ENCODE assay signal across 16 cellular contexts in the genomic region with DNA sequence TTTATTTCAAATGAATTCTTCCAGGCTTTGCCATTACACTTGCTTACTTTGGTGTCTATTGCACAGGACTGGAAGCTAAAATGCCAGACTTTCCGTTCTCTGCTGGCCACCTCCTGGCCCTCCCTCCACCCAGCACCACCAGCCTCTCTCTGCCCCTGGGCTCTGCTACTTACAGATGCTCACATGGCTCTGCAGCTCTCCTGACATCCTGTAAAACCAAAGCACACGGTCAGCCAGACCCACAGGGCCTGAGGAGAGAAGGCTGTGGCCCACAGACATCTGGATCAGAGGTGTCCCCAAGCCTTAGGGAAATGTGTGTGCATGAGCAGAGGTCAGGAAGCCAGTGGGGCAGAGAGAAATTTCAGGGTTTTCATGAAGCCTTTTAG. TPM values are rescaled to one million over a fixed set of nuclear protein-coding genes. Genes with fewer than 3 reads are reported as not detected.
DNase-seq lines count a peak whose midpoint lies in the region; TF ChIP-seq lines count a peak whose summit lies in the region.
"Had no signal": no experiment of that assay in that cellular context is flagged by ENCODE, and none has a peak within 500 bp of the region (broad histone marks: within the 10 kb centered on the region; RNA-seq: fewer than 3 reads in every experiment).

No MANE protein-coding gene starts in this region.

- CTCF ChIA-PET in Calu3 (lab: Charles Lee) = interaction anchor here (1.0 to 1.5 kb wide), 2 partner anchors 168 to 174 kb away, joined by 3 to 5 read pairs; no protein-coding TSS in a partner anchor

- peaks cover 5% of the 10 kb centered on the region for H3K4me1 ChIP-seq in effector memory CD4-positive, alpha-beta T cell (ENCODE audit: control insufficient read depth, insufficient read depth, low read length, poor library complexity, severe bottlenecking)
- H3K4me1 ChIP-seq in endodermal cell (ENCODE audit: control insufficient read depth, insufficient read depth, low read length) (no peaks in the 10 kb centered on the region), spleen (peaks cover 0 to 21% (median 11%) of the 10 kb centered on the region in 6 donors)

- peak overlapping the region; percentile 43 for H3K4me3 ChIP-seq in effector memory CD4-positive, alpha-beta T cell (ENCODE audit: insufficient read depth, low read depth, low read length, poor library complexity, severe bottlenecking)
- H3K4me3 ChIP-seq in endodermal cell (ENCODE audit: low read length) (no peak overlapping the region), spleen (peak overlapping the region in 2 of 8 donors; percentile 32 to 68)
- H3K4me3 ChIP-seq: cardiac muscle cell, lung had no signal

- H3K27me3 ChIP-seq in effector memory CD4-positive, alpha-beta T cell (replicated peaks; ENCODE audit: control insufficient read depth, insufficient read depth, low read length, poor library complexity, severe bottlenecking) = no peaks in the 10 kb centered on the region
- peaks cover 68% of the 10 kb centered on the region for H3K27me3 ChIP-seq in endodermal cell (ENCODE audit: control insufficient read depth, insufficient read depth, low read length, poor library complexity, severe bottlenecking)
- H3K27me3 ChIP-seq in spleen (replicated peaks in 1 of 7) = peaks cover 0 to 71% (median 8%) of the 10 kb centered on the region in 7 donors

- H3K4me3 Mint-ChIP-seq in T-helper 1 cell treated with Interleukin-12 subunit alpha and Interleukin-12 subunit beta and Interleukin-4 antibody, amounts not matched to agents 30 μg/mL and 1 μg/mL, for 36 hours = peak overlapping the region; percentile 82
- H3K4me3 Mint-ChIP-seq in Calu3 (ENCODE audit: low read depth, unreplicated experiment) (peak overlapping the region; percentile 50), endodermal cell (no peak overlapping the region)

- H3K9ac ChIP-seq in endodermal cell (ENCODE audit: extremely low read depth, low read length, poor library complexity, severe bottlenecking) = no peak overlapping the region

- H3K36me3 Mint-ChIP-seq in T-helper 1 cell treated with Interleukin-12 subunit alpha and Interleukin-12 subunit beta and Interleukin-4 antibody, amounts not matched to agents 30 μg/mL and 1 μg/mL, for 36 hours (ENCODE audit: low read depth) = no peaks in the 10 kb centered on the region
- no peaks in the 10 kb centered on the region for H3K36me3 Mint-ChIP-seq in Calu3 (ENCODE audit: insufficient read depth, unreplicated experiment)
- no peaks in the 10 kb centered on the region for H3K36me3 Mint-ChIP-seq in endodermal cell (ENCODE audit: low read depth)
- H3K36me3 Mint-ChIP-seq: stimulated activated naive B cell treated with anti-CD40 and anti-IgM and Interleukin-4, amounts not matched to agents 10 μg/mL and 1 μg/mL and 100 μg/mL, for 72 hours had no signal

- WGBS in endodermal cell (ENCODE audit: insufficient coverage in 1 of 2, insufficient read length in 1 of 2), 2 experiments = 67 to 86% methylated on average over 1 to 2 of the region's 2 CpGs
- WGBS in spleen, 5 donors = 65 to 75% (median 74%) methylated on average over 2 of the region's 2 CpGs

- H3K9me3 Mint-ChIP-seq in T-helper 1 cell treated with Interleukin-12 subunit alpha and Interleukin-12 subunit beta and Interleukin-4 antibody, amounts not matched to agents 30 μg/mL and 1 μg/mL, for 36 hours = no peaks in the 10 kb centered on the region
- H3K9me3 Mint-ChIP-seq in Calu3 (ENCODE audit: low read depth, unreplicated experiment) (no peaks in the 10 kb centered on the region), endodermal cell (no peaks in the 10 kb centered on the region)
- H3K9me3 Mint-ChIP-seq: neural crest cell; stimulated activated naive B cell treated with anti-CD40 and anti-IgM and Interleukin-4, amounts not matched to agents 10 μg/mL and 1 μg/mL and 100 μg/mL, for 72 hours had no signal

- H3K36me3 ChIP-seq in effector memory CD4-positive, alpha-beta T cell (ENCODE audit: control insufficient read depth, insufficient read depth, low read length) = no peaks in the 10 kb centered on the region
- H3K36me3 ChIP-seq in endodermal cell (ENCODE audit: control insufficient read depth, insufficient read depth, low read length) (no peaks in the 10 kb centered on the region), spleen (no peaks in the 10 kb centered on the region)
- H3K36me3 ChIP-seq: cardiac muscle cell had no signal

- TF ChIP-seq CTCF in Calu3 (IDR thresholded peaks at IDR 0.05; ENCODE audit: unreplicated experiment) = no peak
- TF ChIP-seq CTCF in endodermal cell (conservative IDR thresholded peaks at IDR 0.05) = no peak
- no peak for TF ChIP-seq CTCF in spleen (IDR thresholded peaks at IDR 0.05 in 8 of 11, conservative IDR thresholded peaks at IDR 0.05 in 3 of 11)

- H3K27me3 Mint-ChIP-seq in T-helper 1 cell treated with Interleukin-12 subunit alpha and Interleukin-12 subunit beta and Interleukin-4 antibody, amounts not matched to agents 30 μg/mL and 1 μg/mL, for 36 hours (ENCODE audit: low read depth) = peaks cover 73% of the 10 kb centered on the region
- H3K27me3 Mint-ChIP-seq in Calu3 (ENCODE audit: unreplicated experiment) (peaks cover 95% of the 10 kb centered on the region), endodermal cell (ENCODE audit: insufficient read depth) (peaks cover 68% of the 10 kb centered on the region)

- peak overlapping the region; percentile 12 for H3K27ac Mint-ChIP-seq in T-helper 1 cell treated with Interleukin-12 subunit alpha and Interleukin-12 subunit beta and Interleukin-4 antibody, amounts not matched to agents 30 μg/mL and 1 μg/mL, for 36 hours
- H3K27ac Mint-ChIP-seq in Calu3 (ENCODE audit: unreplicated experiment) = no peak overlapping the region
- H3K27ac Mint-ChIP-seq in endodermal cell = no peak overlapping the region

- H3K4me1 Mint-ChIP-seq in T-helper 1 cell treated with Interleukin-12 subunit alpha and Interleukin-12 subunit beta and Interleukin-4 antibody, amounts not matched to agents 30 μg/mL and 1 μg/mL, for 36 hours (ENCODE audit: low read depth) = peaks cover 10% of the 10 kb centered on the region
- H3K4me1 Mint-ChIP-seq in Calu3 (ENCODE audit: low read depth, unreplicated experiment) (peaks cover 26% of the 10 kb centered on the region), endodermal cell (peaks cover 4% of the 10 kb centered on the region)

- H3K9me3 ChIP-seq in effector memory CD4-positive, alpha-beta T cell (ENCODE audit: control insufficient read depth, low read length) = no peaks in the 10 kb centered on the region
- H3K9me3 ChIP-seq in endodermal cell (ENCODE audit: control insufficient read depth, low read length) (no peaks in the 10 kb centered on the region), spleen (no peaks in the 10 kb centered on the region)

- no peak for TF ChIP-seq POLR2A in spleen (IDR thresholded peaks at IDR 0.05)

- intact Hi-C loops in Calu3 (cut with micrococcal nuclease; ENCODE audit: unreplicated experiment) = no loop called here
- intact Hi-C loops in posterior vena cava (cut with DNase I) = loop anchor here in 1 of 2 donors (5.0 kb wide), 1 partner anchor 919 kb away; no protein-coding TSS in a partner anchor
- intact Hi-C loops in spleen (cut with DNase I; ENCODE audit: low total_unique reads) = no loop called here

- DNase-seq in T-helper 1 cell = no peak
- no peak for DNase-seq in Calu3
- DNase-seq in effector memory CD4-positive, alpha-beta T cell = no peak
- peak; percentile 29 for DNase-seq in posterior vena cava (ENCODE audit: low spot score)
- no peak for DNase-seq in endodermal cell
- DNase-seq in spleen = no peak
- DNase-seq in DMS53 (lab: John Stamatoyannopoulos, UW) = no peak
- DNase-seq: GDM1; NCI-H1436 treated with DMSO at 0.1 percent for 48 hours; NK-92 treated with Interleukin-12 subunit alpha and Interleukin-12 subunit beta, amount 100 ng/mL, for 24 hours; stimulated activated naive B cell treated with anti-CD40 and anti-IgM and Interleukin-4, amounts not matched to agents 10 μg/mL and 1 μg/mL and 100 μg/mL, for 72 hours had no signal

- no TSS peak for BruUV-seq in Calu3 (replicated peaks; lab: Mats Ljungman, UMichigan)

- no peak overlapping the region for H3K27ac ChIP-seq in effector memory CD4-positive, alpha-beta T cell (ENCODE audit: insufficient read depth, low read length, poor library complexity, severe bottlenecking)
- H3K27ac ChIP-seq in endodermal cell (ENCODE audit: low read depth, low read length) (no peak overlapping the region), spleen (no peak overlapping the region)
- H3K27ac ChIP-seq: cardiac muscle cell had no signal

RNA-seq across cellular contexts. Expression of gene KRT1, which starts 11.6 kb away (rescaled TPM):
- total RNA-seq in Calu3 (2022) (not detected in 2 replicates), posterior vena cava (under 1 TPM in 1 of 2 donors, not detected in 1; 0.42 TPM), endodermal cell (not detected), spleen (1 to 10 TPM in 2 of 7 donors, under 1 TPM in 3, not detected in 2; 0.58 to 2.4 (median 0.68) TPM)
- not detected for polyA plus RNA-seq in endodermal cell (2013, experiment 1 of 2)
- polyA plus RNA-seq in endodermal cell (2013, experiment 2 of 2) = not detected
- under 1 TPM in 1 of 3 donors, not detected in 2; 0.05 TPM for polyA plus RNA-seq in spleen
- total RNA-seq: cardiac muscle cell, neural crest cell, renal cortical epithelial cell had no signal
- polyA plus RNA-seq: cardiac muscle cell, lung had no signal

RNA-seq across cellular contexts. Expression of gene KRT77, which starts 11.6 kb away (rescaled TPM):
- total RNA-seq in Calu3 (2022) = not detected in 2 replicates
- total RNA-seq in posterior vena cava = not detected
- total RNA-seq in endodermal cell = not detected
- polyA plus RNA-seq in endodermal cell (2013, experiment 1 of 2) = not detected
- not detected for polyA plus RNA-seq in endodermal cell (2013, experiment 2 of 2)
- total RNA-seq in spleen = not detected
- polyA plus RNA-seq in spleen = under 1 TPM in 1 of 3 donors, not detected in 2; 0.03 TPM
- total RNA-seq: cardiac muscle cell, lung, neural crest cell, renal cortical epithelial cell had no signal
- polyA plus RNA-seq: cardiac muscle cell, lung had no signal

RNA-seq across cellular contexts. Expression of gene KRT2, which starts 39.7 kb away (rescaled TPM):
- not detected in 2 replicates for total RNA-seq in Calu3 (2022)
- not detected for total RNA-seq in posterior vena cava
- total RNA-seq in endodermal cell = not detected
- not detected for polyA plus RNA-seq in endodermal cell (2013, experiment 1 of 2)
- polyA plus RNA-seq in endodermal cell (2013, experiment 2 of 2) = not detected
- total RNA-seq in spleen = under 1 TPM in 3 of 7 donors, not detected in 4; 0.13 to 0.52 (median 0.26) TPM
- polyA plus RNA-seq in spleen = under 1 TPM; 0.07 to 0.45 (median 0.42) TPM
- total RNA-seq: cardiac muscle cell, lung, neural crest cell, renal cortical epithelial cell had no signal
- polyA plus RNA-seq: cardiac muscle cell had no signal
